In the genomic region with DNA sequence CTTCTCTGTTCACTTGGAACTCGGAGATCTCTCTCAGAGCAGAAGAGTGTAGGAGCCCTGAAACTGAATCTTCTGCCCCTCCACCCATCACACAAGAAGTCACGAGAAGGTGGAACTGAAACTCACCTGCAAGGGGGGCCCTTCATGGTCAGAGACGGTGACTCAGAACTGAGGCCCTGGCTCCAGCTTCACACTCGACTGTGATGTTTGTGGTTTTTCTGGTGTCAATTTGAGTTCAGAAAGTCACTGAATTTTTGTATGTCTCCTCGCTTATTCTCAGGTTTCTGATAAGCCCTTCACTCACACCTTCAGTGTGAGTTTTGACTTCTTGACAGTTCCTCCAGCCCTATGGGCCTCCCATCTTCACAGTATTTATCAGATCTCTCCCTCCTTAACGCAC, we compare ENCODE assay signal across 9 cellular contexts. TPM values are rescaled to one million over a fixed set of nuclear protein-coding genes. Genes with fewer than 3 reads are reported as not detected.
DNase-seq lines count a peak whose midpoint lies in the region; ATAC-seq and TF ChIP-seq lines count a peak whose summit lies in the region.
"Had no signal": no experiment of that assay in that cellular context is flagged by ENCODE, and none has a peak within 500 bp of the region (broad histone marks: within the 10 kb centered on the region; RNA-seq: fewer than 3 reads in every experiment).

No MANE protein-coding gene starts in this region.

- no peak overlapping the region for H3K4me3 Mint-ChIP-seq in Calu3 (ENCODE audit: low read depth, unreplicated experiment)

- peaks cover 27% of the 10 kb centered on the region for H3K4me1 ChIP-seq in OCI-LY1 (ENCODE audit: insufficient read depth, low read length, severe bottlenecking)

- H3K27me3 Mint-ChIP-seq in Calu3 (ENCODE audit: unreplicated experiment): peaks cover 70% of the 10 kb centered on the region

- no peaks in the 10 kb centered on the region for H3K79me2 ChIP-seq in OCI-LY1 (ENCODE audit: insufficient read depth, low read length)

- no peaks in the 10 kb centered on the region; the same call in 1 of the 2 replicates for H3K36me3 ChIP-seq in OCI-LY1 (ENCODE audit: insufficient read depth, low read length)

- H3K36me3 Mint-ChIP-seq in Calu3 (ENCODE audit: insufficient read depth, unreplicated experiment): no peaks in the 10 kb centered on the region

- BruUV-seq in Calu3 (replicated peaks; lab: Mats Ljungman, UMichigan): no TSS peak

- H2AFZ ChIP-seq in OCI-LY1 (ENCODE audit: low read length): no peak overlapping the region

- H3F3A ChIP-seq in OCI-LY1 (ENCODE audit: insufficient read depth, low read length): peaks cover 5% of the 10 kb centered on the region

- H3K27ac Mint-ChIP-seq in Calu3 (ENCODE audit: unreplicated experiment): no peak overlapping the region

- intact Hi-C loops in Calu3 (cut with micrococcal nuclease; ENCODE audit: unreplicated experiment): no loop called here

- DNase-seq in activated T-cell treated with anti-CD3 and anti-CD28 coated beads for 24 hours (ENCODE audit: low read depth) (peak; percentile 32), Calu3 (no peak), hepatic stellate cell (ENCODE audit: low spot score) (no peak), NCI-H748 (lab: John Stamatoyannopoulos, UW; ENCODE audit: unreplicated experiment) (no peak)
- DNase-seq in activated T-cell treated with anti-CD3 and anti-CD28 coated beads, Interleukin-2, amount 50 U/mL, for 1 hour: no peak
- DNase-seq in stimulated activated CD8-positive, alpha-beta memory T cell treated with anti-CD3 and anti-CD28 coated beads, Interleukin-7, amount 100 ng/mL, for 48 hours (ENCODE audit: extremely low read depth in 1 of 2, low read depth in 1 of 2): peak; percentile 24 to 50

- CTCF ChIA-PET in Calu3 (lab: Charles Lee): interaction anchor here (0.9 kb wide), 2 partner anchors 50 kb away, joined by 3 to 4 read pairs; no protein-coding TSS in a partner anchor

- H3K4me1 Mint-ChIP-seq in Calu3 (ENCODE audit: low read depth, unreplicated experiment): no peaks in the 10 kb centered on the region

- H3K9me2 ChIP-seq in OCI-LY1 (ENCODE audit: low read depth, low read length): no peaks in the 10 kb centered on the region

- H3K4me2 ChIP-seq in OCI-LY1 (ENCODE audit: low read length): peak overlapping the region; percentile 45

- TF ChIP-seq CTCF in OCI-LY1 (IDR thresholded peaks at IDR 0.05; ENCODE audit: low read length) (no peak), Calu3 (IDR thresholded peaks at IDR 0.05; ENCODE audit: unreplicated experiment) (no peak)

- no peaks in the 10 kb centered on the region for H4K20me1 ChIP-seq in OCI-LY1 (ENCODE audit: insufficient read depth, low read length)

- peak overlapping the region; percentile 84 for H3K27ac ChIP-seq in OCI-LY1 (ENCODE audit: low read depth, low read length, poor library complexity, severe bottlenecking)

- H3K27me3 ChIP-seq in OCI-LY1 (ENCODE audit: insufficient read depth, low read length): no peaks in the 10 kb centered on the region

- no peaks in the 10 kb centered on the region for H3K9me3 ChIP-seq in OCI-LY1 (ENCODE audit: low read length)

- peak; percentile 94 for ATAC-seq in HG02884 (IDR thresholded peaks at IDR 0.05; ENCODE audit: unreplicated experiment)

- no peaks in the 10 kb centered on the region for H3K9me3 Mint-ChIP-seq in Calu3 (ENCODE audit: low read depth, unreplicated experiment)

- H3K4me3 ChIP-seq in OCI-LY1 (ENCODE audit: low read depth, low read length, poor library complexity, severe bottlenecking): no peak overlapping the region

- H3K9ac ChIP-seq in OCI-LY1 (ENCODE audit: low read length): no peak overlapping the region; the same call in 1 of the 2 replicates

RNA-seq across cellular contexts. Expression of a gene that starts 23.1 kb away (rescaled TPM):
- total RNA-seq in Calu3 (2022): not detected in 2 replicates
- total RNA-seq: RPMI7951 had no signal

RNA-seq across cellular contexts. Expression of a gene that starts 36.0 kb away (rescaled TPM):
- 10.2 and 16.1 TPM in 2 replicates for total RNA-seq in Calu3 (2022)

RNA-seq across cellular contexts. Expression of a gene that starts 39.5 kb away (rescaled TPM):
- total RNA-seq in Calu3 (2022): not detected in 2 replicates
- total RNA-seq: RPMI7951 had no signal

Comparison
In these comparisons a context has a peak if more than half of its experiments do, and no peak if none do; other contexts are left out.
1. DNase-seq: peak in activated T-cell treated with anti-CD3 and anti-CD28 coated beads for 24 hours (single experiment) and stimulated activated CD8-positive, alpha-beta memory T cell treated with anti-CD3 and anti-CD28 coated beads, Interleukin-7, amount 100 ng/mL, for 48 hours (2 of 2); none in activated T-cell treated with anti-CD3 and anti-CD28 coated beads, Interleukin-2, amount 50 U/mL, for 1 hour (single experiment), Calu3 (single experiment), hepatic stellate cell (single experiment) and NCI-H748 (single experiment).